Comparison of ENCODE assay signal across 8 cellular contexts in genomic region chr2:100820346-100821254, GRCh38. TPM values are rescaled to one million over a fixed set of nuclear protein-coding genes. Genes with fewer than 3 reads are reported as not detected.
DNase-seq lines count a peak whose midpoint lies in the region; ATAC-seq, FAIRE-seq and TF ChIP-seq lines count a peak whose summit lies in the region.

No MANE protein-coding gene starts in this region.

- ATAC-seq in pancreas (peak in 1 of 4 donors; percentile 1), HG03175 (IDR thresholded peaks at IDR 0.05; ENCODE audit: unreplicated experiment) (no peak), HG03457 (IDR thresholded peaks at IDR 0.05; ENCODE audit: unreplicated experiment) (no peak), HG03280 (IDR thresholded peaks at IDR 0.05; ENCODE audit: unreplicated experiment) (no peak)

- DNase-seq in Calu3, result peak; percentile 36
- DNase-seq in activated CD4-positive, alpha-beta T cell treated with anti-CD3 and anti-CD28 coated beads, Interleukin-2, amount 50 U/mL, for 48 hours, result peak; percentile 5 to 9
- no peak for DNase-seq in fibroblast of mammary gland (ENCODE audit: low read depth)
- peak in 5 of 6 donors; percentile 15 to 80 (median 48) for DNase-seq in pancreas
- DNase-seq in NCI-H524 treated with DMSO at 0.1 percent for 48 hours (lab: John Stamatoyannopoulos, UW), result no peak

- H3K9me3 ChIP-seq in pancreas, result no peaks in the 10 kb centered on the region

- BruUV-seq in Calu3 (replicated peaks; lab: Mats Ljungman, UMichigan), result TSS peak; percentile 28

- H3K27me3 Mint-ChIP-seq in Calu3 (ENCODE audit: unreplicated experiment), result no peaks in the 10 kb centered on the region

- H3K27ac Mint-ChIP-seq in Calu3 (ENCODE audit: unreplicated experiment), result peak overlapping the region; percentile 94

- peak overlapping the region; percentile 69 for H3K4me3 ChIP-seq in fibroblast of mammary gland (ENCODE audit: control insufficient read depth, low read depth, low read length)
- H3K4me3 ChIP-seq in pancreas, result peak overlapping the region; percentile 59 to 86 (median 78)

- H3K4me1 ChIP-seq in pancreas, result peaks cover 16 to 44% (median 21%) of the 10 kb centered on the region in 3 donors

- peak overlapping the region; percentile 73 for H3K4me3 Mint-ChIP-seq in Calu3 (ENCODE audit: low read depth, unreplicated experiment)

- TF ChIP-seq CTCF in Calu3 (IDR thresholded peaks at IDR 0.05; ENCODE audit: unreplicated experiment), result no peak
- no peak for TF ChIP-seq CTCF in fibroblast of mammary gland (conservative IDR thresholded peaks at IDR 0.05; ENCODE audit: control insufficient read depth, insufficient read depth, low read depth, low read length)
- no peak for TF ChIP-seq CTCF in pancreas (IDR thresholded peaks at IDR 0.05)

- H3K27ac ChIP-seq in pancreas, result peak overlapping the region; percentile 47 to 83 (median 64)

- no peaks in the 10 kb centered on the region for H3K27me3 ChIP-seq in pancreas

- no peaks in the 10 kb centered on the region for H3K9me3 Mint-ChIP-seq in Calu3 (ENCODE audit: low read depth, unreplicated experiment)

- intact Hi-C loops in Calu3 (cut with micrococcal nuclease; ENCODE audit: unreplicated experiment) (loop anchor here (2.0 to 10.0 kb wide), 3 partner anchors 40 to 164 kb away; no protein-coding TSS in a partner anchor), pancreas (cut with DNase I) (no loop called here)

- CTCF ChIA-PET in Calu3 (lab: Charles Lee), result interaction anchor here (0.6 to 1.6 kb wide), 7 partner anchors 36 to 258 kb away, joined by 3 to 5 read pairs (median 3); partner anchors contain the start of gene PDCL3

- peaks cover 49% of the 10 kb centered on the region for H3K4me1 Mint-ChIP-seq in Calu3 (ENCODE audit: low read depth, unreplicated experiment)

- no peaks in the 10 kb centered on the region for H3K36me3 ChIP-seq in pancreas

- peaks cover 71% of the 10 kb centered on the region for H3K36me3 Mint-ChIP-seq in Calu3 (ENCODE audit: insufficient read depth, unreplicated experiment)

- 1 to 2% methylated on average over 67 to 90 of the region's 90 CpGs for WGBS in pancreas, 2 donors

- FAIRE-seq in pancreas (lab: Jason Lieb, UNC), result no peak

RNA-seq across cellular contexts. Expression of gene NPAS2, which starts 0.7 kb away (rescaled TPM):
- total RNA-seq in Calu3 (2022), result 142 and 157 TPM in 2 replicates
- 10 to 100 TPM; 27.2 to 46.3 (median 32.7) TPM for total RNA-seq in pancreas
- polyA plus RNA-seq in pancreas, result 10 to 100 TPM; 20.6 to 35.3 TPM

Comparison
In these comparisons a context has a peak if more than half of its experiments do, and no peak if none do; other contexts are left out.
1. DNase-seq: peak in Calu3 (single experiment), activated CD4-positive, alpha-beta T cell treated with anti-CD3 and anti-CD28 coated beads, Interleukin-2, amount 50 U/mL, for 48 hours (2 of 2) and pancreas (5 of 6); none in fibroblast of mammary gland (single experiment) and NCI-H524 treated with DMSO at 0.1 percent for 48 hours (single experiment).